Comparison of ENCODE assay signal across 20 cellular contexts in the genomic region with DNA sequence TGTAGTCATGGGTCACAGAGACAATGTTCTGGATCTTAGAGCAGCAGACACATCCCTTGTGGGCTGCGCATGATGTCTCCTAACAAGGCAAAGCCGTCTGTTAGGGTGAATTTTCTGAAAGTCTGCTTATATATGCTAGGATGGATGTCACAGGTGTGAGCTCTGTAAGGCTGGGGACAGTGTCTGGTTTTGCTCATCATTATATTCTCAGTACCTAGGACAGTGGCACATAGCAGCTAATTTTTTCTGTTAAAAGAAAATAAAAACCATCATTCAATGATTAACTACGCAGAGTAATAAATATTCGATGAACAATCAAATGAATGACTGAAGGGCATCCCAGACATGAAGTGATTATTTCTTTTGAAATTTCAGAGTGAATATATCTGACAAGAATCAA.
"Had no signal": no experiment of that assay in that cellular context is flagged by ENCODE, and none has a peak within 500 bp of the region (broad histone marks: within the 10 kb centered on the region; RNA-seq: fewer than 3 reads in every experiment).

No MANE protein-coding gene starts in this region.

- H2AFZ ChIP-seq: neural progenitor cell, parathyroid adenoma had no signal

- ATAC-seq: activated T-helper 17 cell treated with anti-CD3 and anti-CD28 coated beads, Interleukin-2, amount 50 U/mL, for 72 hours had no signal

- H3K4me3 Mint-ChIP-seq: activated CD4-positive, alpha-beta T cell treated with anti-CD3 and anti-CD28 coated beads, Interleukin-2, amount 10 ng/mL, durations not matched to agents 7 days and 5 days; activated CD8-positive, alpha-beta T cell treated with anti-CD3 and anti-CD28 coated beads for 36 hours; activated T-cell treated with anti-CD3 and anti-CD28 coated beads, Interleukin-2, amount 50 U/mL, for 4 hours; activated T-helper 17 cell treated with anti-CD3 and anti-CD28 coated beads, Interleukin-2, amount 50 U/mL, for 72 hours; endodermal cell; immature natural killer cell; natural killer cell; neural progenitor cell; stimulated activated naive B cell treated with anti-CD40 and anti-IgM and Interleukin-4, amounts not matched to agents 10 μg/mL and 1 μg/mL and 100 μg/mL, for 72 hours had no signal

- H3K4me2 ChIP-seq: neural progenitor cell had no signal

- H3K9ac ChIP-seq: neural progenitor cell, parathyroid adenoma had no signal

- H3K36me3 ChIP-seq: lower lobe of right lung, neural progenitor cell, right atrium auricular region, stomach, thyroid gland, upper lobe of right lung had no signal

- DNase-seq: activated CD4-positive, alpha-beta T cell treated with anti-CD3 and anti-CD28 coated beads for 1 hour; activated CD4-positive, alpha-beta T cell treated with anti-CD3 and anti-CD28 coated beads, Interleukin-2, amount 10 ng/mL, durations not matched to agents 7 days and 5 days; activated gamma-delta T cell treated with Interleukin-2 at 50 U/mL for 16 hours; activated naive CD4-positive, alpha-beta T cell treated with anti-CD3 and anti-CD28 coated beads, Interleukin-2, amount 50 U/mL, for 16 hours; activated T-cell treated with anti-CD3 and anti-CD28 coated beads, Interleukin-2, amount 50 U/mL, for 4 hours; lower lobe of right lung; natural killer cell; occipital lobe; stimulated activated naive B cell treated with anti-CD40 and anti-IgM and Interleukin-4, amounts not matched to agents 10 μg/mL and 1 μg/mL and 100 μg/mL, for 72 hours; stomach; T-helper 9 cell; thyroid gland; upper lobe of right lung had no signal

- H3K9me3 Mint-ChIP-seq: activated CD4-positive, alpha-beta T cell treated with anti-CD3 and anti-CD28 coated beads, Interleukin-2, amount 10 ng/mL, durations not matched to agents 7 days and 5 days; activated CD8-positive, alpha-beta T cell treated with anti-CD3 and anti-CD28 coated beads for 36 hours; activated T-cell treated with anti-CD3 and anti-CD28 coated beads, Interleukin-2, amount 50 U/mL, for 4 hours; activated T-helper 17 cell treated with anti-CD3 and anti-CD28 coated beads, Interleukin-2, amount 50 U/mL, for 72 hours; immature natural killer cell; natural killer cell; neural progenitor cell had no signal

- H3K4me3 ChIP-seq: lower lobe of right lung, neural progenitor cell, right atrium auricular region, stomach, thyroid gland, upper lobe of right lung had no signal

- H3K27me3 ChIP-seq: neural progenitor cell, right atrium auricular region, stomach, thyroid gland, upper lobe of right lung had no signal

- H3K36me3 Mint-ChIP-seq: immature natural killer cell; natural killer cell; neural progenitor cell; stimulated activated naive B cell treated with anti-CD40 and anti-IgM and Interleukin-4, amounts not matched to agents 10 μg/mL and 1 μg/mL and 100 μg/mL, for 72 hours had no signal

- H3K27ac Mint-ChIP-seq: activated CD4-positive, alpha-beta T cell treated with anti-CD3 and anti-CD28 coated beads, Interleukin-2, amount 10 ng/mL, durations not matched to agents 7 days and 5 days; activated CD8-positive, alpha-beta T cell treated with anti-CD3 and anti-CD28 coated beads for 36 hours; activated T-helper 17 cell treated with anti-CD3 and anti-CD28 coated beads, Interleukin-2, amount 50 U/mL, for 72 hours; endodermal cell; immature natural killer cell; natural killer cell; neural progenitor cell; stimulated activated naive B cell treated with anti-CD40 and anti-IgM and Interleukin-4, amounts not matched to agents 10 μg/mL and 1 μg/mL and 100 μg/mL, for 72 hours had no signal

- H3K9me3 ChIP-seq: lower lobe of right lung, right atrium auricular region, stomach, thyroid gland, upper lobe of right lung had no signal

- H3K4me1 Mint-ChIP-seq: activated CD4-positive, alpha-beta T cell treated with anti-CD3 and anti-CD28 coated beads, Interleukin-2, amount 10 ng/mL, durations not matched to agents 7 days and 5 days; activated T-helper 17 cell treated with anti-CD3 and anti-CD28 coated beads, Interleukin-2, amount 50 U/mL, for 72 hours; endodermal cell; neural progenitor cell; stimulated activated naive B cell treated with anti-CD40 and anti-IgM and Interleukin-4, amounts not matched to agents 10 μg/mL and 1 μg/mL and 100 μg/mL, for 72 hours had no signal

- H3K27ac ChIP-seq: lower lobe of right lung, neural progenitor cell, parathyroid adenoma, right atrium auricular region, stomach, thyroid gland, upper lobe of right lung had no signal

- H3K4me1 ChIP-seq: lower lobe of right lung, neural progenitor cell, parathyroid adenoma, right atrium auricular region, thyroid gland, upper lobe of right lung had no signal
